1 cellular context compared by ENCODE assay signal in genomic region chr7:149202831-149203231, GRCh38.
TF ChIP-seq lines count a peak whose summit lies in the region.

No MANE protein-coding gene starts in this region.

TF ChIP-seq in HepG2, 621 proteins besides CTCF, POLR2A, EP300 and RAD21:
- TF ChIP-seq AGO1 (IDR thresholded peaks at IDR 0.05; ENCODE audit: low read depth, low read length, poor library complexity, severe bottlenecking) (no peak), CBX5 (CRISPR knock-in tag; IDR thresholded peaks at IDR 0.05; ENCODE audit: borderline replicate concordance) (no peak), NR3C1 (CRISPR knock-in tag; IDR thresholded peaks at IDR 0.05) (no peak), TOE1 (CRISPR knock-in tag; IDR thresholded peaks at IDR 0.05) (no peak), BCL6 (CRISPR knock-in tag; IDR thresholded peaks at IDR 0.05) (no peak), MBNL3 (CRISPR knock-in tag; conservative IDR thresholded peaks at IDR 0.05) (no peak), GFI1 (CRISPR knock-in tag; IDR thresholded peaks at IDR 0.05; ENCODE audit: borderline replicate concordance) (no peak), ZNF121 (CRISPR knock-in tag; IDR thresholded peaks at IDR 0.05) (no peak), E2F2 (CRISPR knock-in tag; IDR thresholded peaks at IDR 0.05; ENCODE audit: borderline replicate concordance) (no peak), NFE2 (CRISPR knock-in tag; IDR thresholded peaks at IDR 0.05) (no peak), SRF (IDR thresholded peaks at IDR 0.05; ENCODE audit: low read depth, low read length) (no peak), SAP130 (CRISPR knock-in tag; IDR thresholded peaks at IDR 0.05; ENCODE audit: low read depth) (no peak), SOX5 (CRISPR knock-in tag; IDR thresholded peaks at IDR 0.05; ENCODE audit: borderline replicate concordance) (no peak), PRDM15 (CRISPR knock-in tag; IDR thresholded peaks at IDR 0.05) (no peak)
- TF ChIP-seq, protein P1, sequence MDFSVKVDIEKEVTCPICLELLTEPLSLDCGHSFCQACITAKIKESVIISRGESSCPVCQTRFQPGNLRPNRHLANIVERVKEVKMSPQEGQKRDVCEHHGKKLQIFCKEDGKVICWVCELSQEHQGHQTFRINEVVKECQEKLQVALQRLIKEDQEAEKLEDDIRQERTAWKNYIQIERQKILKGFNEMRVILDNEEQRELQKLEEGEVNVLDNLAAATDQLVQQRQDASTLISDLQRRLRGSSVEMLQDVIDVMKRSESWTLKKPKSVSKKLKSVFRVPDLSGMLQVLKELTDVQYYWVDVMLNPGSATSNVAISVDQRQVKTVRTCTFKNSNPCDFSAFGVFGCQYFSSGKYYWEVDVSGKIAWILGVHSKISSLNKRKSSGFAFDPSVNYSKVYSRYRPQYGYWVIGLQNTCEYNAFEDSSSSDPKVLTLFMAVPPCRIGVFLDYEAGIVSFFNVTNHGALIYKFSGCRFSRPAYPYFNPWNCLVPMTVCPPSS (IDR thresholded peaks at IDR 0.05): no peak
- TF ChIP-seq, protein P2, sequence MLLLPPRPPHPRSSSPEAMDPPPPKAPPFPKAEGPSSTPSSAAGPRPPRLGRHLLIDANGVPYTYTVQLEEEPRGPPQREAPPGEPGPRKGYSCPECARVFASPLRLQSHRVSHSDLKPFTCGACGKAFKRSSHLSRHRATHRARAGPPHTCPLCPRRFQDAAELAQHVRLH (CRISPR knock-in tag; IDR thresholded peaks at IDR 0.05; ENCODE audit: borderline replicate concordance, low read depth): no peak
- TF ChIP-seq, protein P3, sequence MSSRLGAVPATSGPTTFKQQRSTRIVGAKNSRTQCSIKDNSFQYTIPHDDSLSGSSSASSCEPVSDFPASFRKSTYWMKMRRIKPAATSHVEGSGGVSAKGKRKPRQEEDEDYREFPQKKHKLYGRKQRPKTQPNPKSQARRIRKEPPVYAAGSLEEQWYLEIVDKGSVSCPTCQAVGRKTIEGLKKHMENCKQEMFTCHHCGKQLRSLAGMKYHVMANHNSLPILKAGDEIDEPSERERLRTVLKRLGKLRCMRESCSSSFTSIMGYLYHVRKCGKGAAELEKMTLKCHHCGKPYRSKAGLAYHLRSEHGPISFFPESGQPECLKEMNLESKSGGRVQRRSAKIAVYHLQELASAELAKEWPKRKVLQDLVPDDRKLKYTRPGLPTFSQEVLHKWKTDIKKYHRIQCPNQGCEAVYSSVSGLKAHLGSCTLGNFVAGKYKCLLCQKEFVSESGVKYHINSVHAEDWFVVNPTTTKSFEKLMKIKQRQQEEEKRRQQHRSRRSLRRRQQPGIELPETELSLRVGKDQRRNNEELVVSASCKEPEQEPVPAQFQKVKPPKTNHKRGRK (CRISPR knock-in tag; IDR thresholded peaks at IDR 0.05): no peak
